Comparison of ENCODE assay signal across 32 cellular contexts in the genomic region with DNA sequence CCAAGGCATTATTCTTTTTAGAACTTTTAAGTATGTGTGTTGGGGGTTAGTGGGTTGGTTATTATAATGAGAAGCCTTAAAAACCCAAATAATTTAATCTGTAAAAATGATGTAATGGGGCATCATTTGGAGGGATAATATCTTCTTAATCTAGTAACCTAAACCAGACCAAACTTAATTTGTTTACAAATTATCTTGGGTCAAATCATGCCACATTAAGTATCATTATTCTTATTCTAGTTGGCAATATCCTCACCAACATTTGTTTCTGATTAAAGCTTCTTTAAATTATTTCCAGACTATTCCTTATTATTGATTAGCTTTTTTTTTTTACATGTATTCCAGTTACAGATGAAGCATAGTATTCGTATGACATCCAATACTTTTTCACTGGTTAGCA.
"Had no signal": no experiment of that assay in that cellular context is flagged by ENCODE, and none has a peak within 500 bp of the region (broad histone marks: within the 10 kb centered on the region; RNA-seq: fewer than 3 reads in every experiment).

No MANE protein-coding gene starts in this region.

- H3K4me3 ChIP-seq: adrenal gland, ascending aorta, cardiac muscle cell had no signal

- ATAC-seq: activated CD8-positive, alpha-beta T cell treated with anti-CD3 and anti-CD28 coated beads for 36 hours; activated naive CD4-positive, alpha-beta T cell treated with anti-CD3 and anti-CD28 coated beads, Interleukin-2, amount 50 U/mL, for 72 hours; activated T-cell treated with anti-CD3 and anti-CD28 coated beads, Interleukin-2, amount 50 U/mL, for 4 hours; activated T-cell treated with anti-CD3 and anti-CD28 coated beads, Interleukin-2, amount 50 U/mL, for 72 hours; activated T-helper 17 cell treated with anti-CD3 and anti-CD28 coated beads, Interleukin-2, amount 50 U/mL, for 72 hours had no signal

- H3K27ac ChIP-seq: adrenal gland, ascending aorta, cardiac muscle cell, VCaP had no signal

- H3K27me3 ChIP-seq: adrenal gland, ascending aorta, cardiac muscle cell had no signal

- DNase-seq: activated B cell treated with CpG ODN at 0.5 μM for 24 hours; activated CD4-positive, alpha-beta memory T cell treated with anti-CD3 and anti-CD28 coated beads for 36 hours; activated CD4-positive, alpha-beta T cell treated with anti-CD3 and anti-CD28 coated beads for 4 hours; activated CD4-positive, alpha-beta T cell treated with anti-CD3 and anti-CD28 coated beads, Interleukin-2, amount 10 ng/mL, durations not matched to agents 24 days and 14 days; activated CD4-positive, alpha-beta T cell treated with anti-CD3 and anti-CD28 coated beads, Interleukin-2, amount 50 U/mL, for 1 hour; activated CD4-positive, alpha-beta T cell treated with anti-CD3 and anti-CD28 coated beads, Interleukin-2, amount 50 U/mL, for 4 hours; activated CD4-positive, CD25-positive, alpha-beta regulatory T cell treated with anti-CD3 and anti-CD28 coated beads, Interleukin-2, amount 50 U/mL, for 72 hours; activated CD8-positive, alpha-beta memory T cell treated with anti-CD3 and anti-CD28 coated beads, Interleukin-2, amount 50 U/mL, for 4 hours; activated CD8-positive, alpha-beta T cell treated with anti-CD3 and anti-CD28 coated beads for 36 hours; activated effector memory CD4-positive, alpha-beta T cell treated with anti-CD3 and anti-CD28 coated beads, Interleukin-2, amount 50 U/mL, for 16 hours; activated gamma-delta T cell treated with Interleukin-2 at 50 U/mL for 16 hours; activated naive CD4-positive, alpha-beta T cell; activated naive CD4-positive, alpha-beta T cell treated with anti-CD3 and anti-CD28 coated beads for 36 hours; activated naive CD4-positive, alpha-beta T cell treated with anti-CD3 and anti-CD28 coated beads, Interleukin-2, amount 50 U/mL, for 16 hours; activated naive CD8-positive, alpha-beta T cell treated with anti-CD3 and anti-CD28 coated beads for 36 hours; activated T-cell treated with anti-CD3 and anti-CD28 coated beads for 4 hours; activated T-cell treated with anti-CD3 and anti-CD28 coated beads, Interleukin-2, amount 50 U/mL, for 1 hour; activated T-cell treated with anti-CD3 and anti-CD28 coated beads, Interleukin-2, amount 50 U/mL, for 4 hours; activated T-cell treated with anti-CD3 and anti-CD28 coated beads, Interleukin-2, amount 50 U/mL, for 72 hours; adrenal gland; amniotic stem cell; anterior cingulate cortex; caudate nucleus; cerebellar nuclear complex; T-helper 1 cell; T-helper 2 cell; T-helper 9 cell had no signal
